In the genomic region with DNA sequence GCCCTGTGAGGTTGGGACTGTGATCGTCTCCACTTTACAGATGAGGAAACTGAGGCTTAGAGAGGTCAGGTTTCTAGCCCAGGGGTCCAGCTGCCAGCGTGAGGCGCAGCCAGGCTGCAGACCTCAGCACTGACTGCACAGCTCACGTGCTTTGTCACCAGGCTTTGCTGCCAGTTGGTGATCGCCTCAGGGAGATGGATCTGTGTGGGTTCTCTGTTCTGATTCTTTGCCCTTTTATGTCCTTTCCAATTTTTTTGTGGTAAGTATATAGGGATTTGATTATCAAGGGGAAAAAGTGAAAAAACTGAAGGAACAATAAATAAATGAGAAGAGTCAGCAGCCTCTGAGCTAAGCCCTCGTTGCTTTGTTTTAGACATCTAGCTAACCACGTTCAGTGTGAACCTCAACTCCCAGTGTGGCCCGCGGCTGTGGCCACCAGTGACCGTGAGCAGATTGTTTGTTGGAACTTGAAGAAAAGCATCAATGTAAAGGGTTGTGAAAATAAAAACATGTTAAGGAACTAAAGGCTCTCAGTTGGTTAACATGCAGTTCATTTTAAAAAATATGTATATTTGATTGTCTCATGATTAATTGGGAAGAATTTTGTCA, we compare ENCODE assay signal across 15 cellular contexts.
"Had no signal": no experiment of that assay in that cellular context is flagged by ENCODE, and none has a peak within 500 bp of the region (broad histone marks: within the 10 kb centered on the region; RNA-seq: fewer than 3 reads in every experiment).

No MANE protein-coding gene starts in this region.

- H3K9me3 Mint-ChIP-seq: nephron progenitor cell; stimulated activated naive B cell treated with anti-CD40 and anti-IgM and Interleukin-4, amounts not matched to agents 10 μg/mL and 1 μg/mL and 100 μg/mL, for 72 hours had no signal

- DNase-seq: activated CD4-positive, alpha-beta T cell treated with anti-CD3 and anti-CD28 coated beads, Interleukin-2, amount 50 U/mL, for 4 hours; activated CD4-positive, CD25-positive, alpha-beta regulatory T cell treated with anti-CD3 and anti-CD28 coated beads, Interleukin-2, amount 50 U/mL, for 72 hours; activated naive CD4-positive, alpha-beta T cell; activated T-cell treated with anti-CD3 and anti-CD28 coated beads, Interleukin-2, amount 50 U/mL, for 48 hours; effector CD8-positive, alpha-beta T cell; nephron progenitor cell; ovary; SJCRH30; stimulated activated naive B cell treated with anti-CD40 and anti-IgM and Interleukin-4, amounts not matched to agents 10 μg/mL and 1 μg/mL and 100 μg/mL, for 72 hours; SW 1271; T-helper 9 cell had no signal

- H3K4me1 Mint-ChIP-seq: nephron progenitor cell; stimulated activated naive B cell treated with anti-CD40 and anti-IgM and Interleukin-4, amounts not matched to agents 10 μg/mL and 1 μg/mL and 100 μg/mL, for 72 hours had no signal

- H3K4me1 ChIP-seq: SJCRH30, suprapubic skin had no signal

- ATAC-seq: left lobe of liver; stimulated activated naive B cell treated with anti-CD40 and anti-IgM and Interleukin-4, amounts not matched to agents 10 μg/mL and 1 μg/mL and 100 μg/mL, for 72 hours had no signal

- H3K27ac Mint-ChIP-seq: nephron progenitor cell; stimulated activated naive B cell treated with anti-CD40 and anti-IgM and Interleukin-4, amounts not matched to agents 10 μg/mL and 1 μg/mL and 100 μg/mL, for 72 hours had no signal

- H3K27me3 Mint-ChIP-seq: stimulated activated naive B cell treated with anti-CD40 and anti-IgM and Interleukin-4, amounts not matched to agents 10 μg/mL and 1 μg/mL and 100 μg/mL, for 72 hours had no signal

- H3K27ac ChIP-seq: coronary artery, ovary, SJCRH30, suprapubic skin had no signal

- H3K4me3 ChIP-seq: coronary artery, ovary, SJCRH30, smooth muscle cell, suprapubic skin had no signal

- H3K27me3 ChIP-seq: ovary, SJCRH30, suprapubic skin had no signal

- H3K36me3 ChIP-seq: ovary had no signal

- H3K4me3 Mint-ChIP-seq: nephron progenitor cell; stimulated activated naive B cell treated with anti-CD40 and anti-IgM and Interleukin-4, amounts not matched to agents 10 μg/mL and 1 μg/mL and 100 μg/mL, for 72 hours had no signal

- H3K9me3 ChIP-seq: ovary, SJCRH30, suprapubic skin had no signal
